In genomic region chr12:64796205-64796845, GRCh38 we compare ENCODE assay signal across 9 cellular contexts. TPM values are rescaled to one million over a fixed set of nuclear protein-coding genes. Genes with fewer than 3 reads are reported as not detected.
DNase-seq lines count a peak whose midpoint lies in the region; ATAC-seq, FAIRE-seq and TF ChIP-seq lines count a peak whose summit lies in the region.
"Had no signal": no experiment of that assay in that cellular context is flagged by ENCODE, and none has a peak within 500 bp of the region (broad histone marks: within the 10 kb centered on the region; RNA-seq: fewer than 3 reads in every experiment).

No MANE protein-coding gene starts in this region.

- DNase-seq in AG08395 (ENCODE audit: low spot score) (peak; percentile 85), NCI-H187 treated with DMSO at 0.1 percent for 48 hours (lab: John Stamatoyannopoulos, UW) (peak; percentile 33), T-cell (peak in 29 of 34 experiments; percentile 9 to 72 (median 50)), breast epithelium (ENCODE audit: low spot score in 2 of 2) (peak in 1 of 2 donors; percentile 23), kidney (no peak)
- DNase-seq in stimulated activated CD4-positive, alpha-beta T cell treated with anti-CD3 and anti-CD28 coated beads, Interleukin-4, amount 100 ng/mL, for 4 hours, result peak; percentile 31 to 32

- no peaks in the 10 kb centered on the region for H3K9me3 Mint-ChIP-seq in T-cell
- H3K9me3 Mint-ChIP-seq: IgD-negative memory B cell had no signal

- H3K36me3 Mint-ChIP-seq in T-cell, result no peaks in the 10 kb centered on the region

- no peaks in the 10 kb centered on the region for H3K27me3 ChIP-seq in breast epithelium

- no peak for TF ChIP-seq POLR2A in breast epithelium (IDR thresholded peaks at IDR 0.05)

- intact Hi-C loops in breast epithelium (cut with DNase I; ENCODE audit: low total_unique reads) (no loop called here), kidney (cut with DNase I) (no loop called here)

- H3K27ac Mint-ChIP-seq in T-cell, result no peak overlapping the region
- H3K27ac Mint-ChIP-seq: IgD-negative memory B cell had no signal

- H3K9me3 ChIP-seq in breast epithelium (no peaks in the 10 kb centered on the region), kidney (ENCODE audit: control insufficient read depth in 1 of 2, low read length in 2 of 2) (no peaks in the 10 kb centered on the region)

- peak; percentile 98 for FAIRE-seq in kidney (lab: Jason Lieb, UNC)

- H3K27me3 Mint-ChIP-seq in T-cell, result peaks cover 24% of the 10 kb centered on the region in 2 donors

- H3K27ac ChIP-seq in breast epithelium (no peak overlapping the region), kidney (ENCODE audit: low read depth in 2 of 2, low read length in 2 of 2) (no peak overlapping the region)

- no peaks in the 10 kb centered on the region for H3K4me1 Mint-ChIP-seq in T-cell

- ATAC-seq in GM18511 (IDR thresholded peaks at IDR 0.05; ENCODE audit: unreplicated experiment) (peak; percentile 78), HG03045 (IDR thresholded peaks at IDR 0.05; ENCODE audit: unreplicated experiment) (peak; percentile 72), T-cell (replicated peaks in 1 of 4) (peak; percentile 77 to 84 (median 80))

- no peak overlapping the region for H3K9ac ChIP-seq in kidney (ENCODE audit: low read length in 2 of 2)

- H3K4me3 ChIP-seq in breast epithelium, result no peak overlapping the region
- H3K4me3 ChIP-seq in kidney (ENCODE audit: low read length in 2 of 2), result no peak overlapping the region

- no peak overlapping the region for H3K4me3 Mint-ChIP-seq in T-cell
- H3K4me3 Mint-ChIP-seq: IgD-negative memory B cell had no signal

- POLR2A ChIA-PET in T-cell (lab: Charles Lee), result interaction anchor here in 1 of 2 donors (0.6 kb wide), 1 partner anchor 1089 kb away, joined by 3 read pairs; no protein-coding TSS in a partner anchor

- no peaks in the 10 kb centered on the region for H3K4me1 ChIP-seq in breast epithelium
- no peaks in the 10 kb centered on the region for H3K4me1 ChIP-seq in kidney (ENCODE audit: control insufficient read depth in 1 of 2, insufficient read depth in 1 of 2, low read depth in 1 of 2, low read length in 2 of 2)

- CTCF ChIA-PET in T-cell (lab: Charles Lee), result interaction anchor here (0.6 to 4.4 kb wide), 33 partner anchors 8 to 1613 kb away, joined by 3 to 21 read pairs (median 4); partner anchors contain the start of genes GNS (in 1 of the 2) and LEMD3 (in 1 of the 2)

- H3K36me3 ChIP-seq in breast epithelium (no peaks in the 10 kb centered on the region), kidney (ENCODE audit: control insufficient read depth in 1 of 2, insufficient read depth in 2 of 2, low read length in 2 of 2) (no peaks in the 10 kb centered on the region)

- TF ChIP-seq CTCF in breast epithelium (IDR thresholded peaks at IDR 0.05) (peak; percentile 60 to 78 (median 74)), kidney (IDR thresholded peaks at IDR 0.05; ENCODE audit: borderline replicate concordance, extremely low read depth, insufficient read depth) (peak; percentile 78)

RNA-seq across cellular contexts. Expression of gene TBC1D30, which starts 28.1 kb away (rescaled TPM):
- total RNA-seq in T-cell, result under 1 TPM; 0.07 to 0.73 (median 0.41) TPM
- 10 to 100 TPM in 2 of 3 donors, 1 to 10 TPM in 1; 3.2 to 16.4 (median 11.9) TPM for total RNA-seq in breast epithelium
- total RNA-seq in kidney, result 8.7 TPM
- 4.2 TPM for polyA plus RNA-seq in kidney (ENCODE audit: insufficient read depth, low read depth, low replicate concordance)
- polyA plus RNA-seq: IgD-negative memory B cell had no signal

RNA-seq across cellular contexts. Expression of gene GNS, which starts 37.1 kb away (rescaled TPM):
- 10 to 100 TPM; 22.9 to 29.4 (median 25.5) TPM for total RNA-seq in T-cell
- 100 to 1,000 TPM in 1 of 3 donors, 10 to 100 TPM in 2; 94.4 to 250 (median 98.6) TPM for total RNA-seq in breast epithelium
- 215 TPM for total RNA-seq in kidney
- 108 TPM for polyA plus RNA-seq in kidney (ENCODE audit: insufficient read depth, low read depth, low replicate concordance)
